In genomic region chr19:48419158-48419920, GRCh38 we compare ENCODE assay signal across 9 cellular contexts. TPM values are rescaled to one million over a fixed set of nuclear protein-coding genes. Genes with fewer than 3 reads are reported as not detected.
DNase-seq lines count a peak whose midpoint lies in the region; TF ChIP-seq lines count a peak whose summit lies in the region.
"Had no signal": no experiment of that assay in that cellular context is flagged by ENCODE, and none has a peak within 500 bp of the region (broad histone marks: within the 10 kb centered on the region; RNA-seq: fewer than 3 reads in every experiment).

No MANE protein-coding gene starts in this region.

- TF ChIP-seq CTCF in HL-60 (IDR thresholded peaks at IDR 0.05; ENCODE audit: insufficient read depth, low read length), result no peak
- no peak for TF ChIP-seq CTCF in osteoblast (IDR thresholded peaks at IDR 0.05; ENCODE audit: extremely low read depth, low read depth, low read length)
- TF ChIP-seq CTCF in coronary artery (IDR thresholded peaks at IDR 0.05), result no peak

- H3K4me3 ChIP-seq in HL-60 (replicated peaks; ENCODE audit: insufficient read depth, low read length) (peak overlapping the region; percentile 28), osteoblast (ENCODE audit: insufficient read depth, low read length) (no peak overlapping the region), coronary artery (no peak overlapping the region)

- no peaks in the 10 kb centered on the region for H3K9me3 ChIP-seq in osteoblast (ENCODE audit: low read depth, low read length)

- peak overlapping the region; percentile 45 for H2AFZ ChIP-seq in osteoblast (ENCODE audit: low read length)
- H2AFZ ChIP-seq: parathyroid adenoma had no signal

- H3K36me3 ChIP-seq in osteoblast (ENCODE audit: insufficient read depth, low read length), result no peaks in the 10 kb centered on the region

- H3K27ac ChIP-seq in HL-60 (replicated peaks), result no peak overlapping the region
- H3K27ac ChIP-seq in osteoblast (ENCODE audit: low read depth, low read length), result no peak overlapping the region
- H3K27ac ChIP-seq in coronary artery, result no peak overlapping the region
- H3K27ac ChIP-seq: parathyroid adenoma had no signal

- no peaks in the 10 kb centered on the region for H3K79me2 ChIP-seq in osteoblast (ENCODE audit: insufficient read depth, low read length)
- H3K79me2 ChIP-seq: parathyroid adenoma had no signal

- H3K27me3 ChIP-seq in HL-60 (ENCODE audit: insufficient read depth, poor library complexity, severe bottlenecking) (peaks cover 9% of the 10 kb centered on the region), osteoblast (ENCODE audit: insufficient read depth, low read length) (no peaks in the 10 kb centered on the region)

- DNase-seq in NCI-H1417 (lab: John Stamatoyannopoulos, UW) (peak in 2 of 3 experiments; percentile 3 to 49), NCI-H1417 treated with DMSO at 0.1 percent for 48 hours (lab: John Stamatoyannopoulos, UW) (no peak), HL-60 (ENCODE audit: low read depth in 1 of 2, low spot score in 1 of 2) (peak in 1 of 2 experiments; percentile 73), dermis blood vessel endothelial cell (peak; percentile 65), osteoblast (ENCODE audit: insufficient read length, low spot score, missing footprints) (peak; percentile 88), coronary artery (ENCODE audit: low spot score) (no peak), inferior parietal cortex (ENCODE audit: extremely low spot score) (no peak)
- peak; percentile 68 for DNase-seq in activated CD4-positive, CD25-positive, alpha-beta regulatory T cell treated with anti-CD3 and anti-CD28 coated beads, Interleukin-2, amount 50 U/mL, for 72 hours

- no peaks in the 10 kb centered on the region for H4K20me1 ChIP-seq in osteoblast (ENCODE audit: insufficient read depth, low read length)

- peaks cover 5% of the 10 kb centered on the region for H3K4me1 ChIP-seq in osteoblast (ENCODE audit: insufficient read depth, low read length)
- H3K4me1 ChIP-seq: parathyroid adenoma had no signal

- H3K4me2 ChIP-seq in osteoblast (ENCODE audit: insufficient read depth, low read length), result peak overlapping the region; percentile 48

RNA-seq across cellular contexts. Expression of gene GRIN2D, which starts 25.9 kb away (rescaled TPM):
- total RNA-seq in dermis blood vessel endothelial cell (0.51 and 0.79 TPM in 2 replicates), osteoblast (under 0.01 TPM in 2 replicates)

RNA-seq across cellular contexts. Expression of gene GRWD1, which starts 26.4 kb away (rescaled TPM):
- 41.4 and 57.9 TPM in 2 replicates for total RNA-seq in dermis blood vessel endothelial cell
- total RNA-seq in osteoblast, result 23.3 and 25.0 TPM in 2 replicates

RNA-seq across cellular contexts. Expression of gene KDELR1, which starts 28.0 kb away (rescaled TPM):
- total RNA-seq in dermis blood vessel endothelial cell, result 37.6 and 70.8 TPM in 2 replicates
- 95.2 and 119 TPM in 2 replicates for total RNA-seq in osteoblast

RNA-seq across cellular contexts. Expression of gene KCNJ14, which starts 36.0 kb away (rescaled TPM):
- total RNA-seq in dermis blood vessel endothelial cell (0.33 and 0.51 TPM in 2 replicates), osteoblast (0.59 and 0.72 TPM in 2 replicates)

RNA-seq across cellular contexts. Expression of gene CYTH2, which starts 49.8 kb away (rescaled TPM):
- total RNA-seq in dermis blood vessel endothelial cell, result 63.1 and 89.0 TPM in 2 replicates
- total RNA-seq in osteoblast, result 63.6 and 66.2 TPM in 2 replicates

Comparison
In these comparisons a context has a peak if more than half of its experiments do, and no peak if none do; other contexts are left out.
1. DNase-seq: peak in NCI-H1417 (2 of 3), activated CD4-positive, CD25-positive, alpha-beta regulatory T cell treated with anti-CD3 and anti-CD28 coated beads, Interleukin-2, amount 50 U/mL, for 72 hours (single experiment), dermis blood vessel endothelial cell (single experiment) and osteoblast (single experiment); none in NCI-H1417 treated with DMSO at 0.1 percent for 48 hours (single experiment), coronary artery (single experiment) and inferior parietal cortex (single experiment).